ENCODE assay signal across 1 cellular context in the genomic region with DNA sequence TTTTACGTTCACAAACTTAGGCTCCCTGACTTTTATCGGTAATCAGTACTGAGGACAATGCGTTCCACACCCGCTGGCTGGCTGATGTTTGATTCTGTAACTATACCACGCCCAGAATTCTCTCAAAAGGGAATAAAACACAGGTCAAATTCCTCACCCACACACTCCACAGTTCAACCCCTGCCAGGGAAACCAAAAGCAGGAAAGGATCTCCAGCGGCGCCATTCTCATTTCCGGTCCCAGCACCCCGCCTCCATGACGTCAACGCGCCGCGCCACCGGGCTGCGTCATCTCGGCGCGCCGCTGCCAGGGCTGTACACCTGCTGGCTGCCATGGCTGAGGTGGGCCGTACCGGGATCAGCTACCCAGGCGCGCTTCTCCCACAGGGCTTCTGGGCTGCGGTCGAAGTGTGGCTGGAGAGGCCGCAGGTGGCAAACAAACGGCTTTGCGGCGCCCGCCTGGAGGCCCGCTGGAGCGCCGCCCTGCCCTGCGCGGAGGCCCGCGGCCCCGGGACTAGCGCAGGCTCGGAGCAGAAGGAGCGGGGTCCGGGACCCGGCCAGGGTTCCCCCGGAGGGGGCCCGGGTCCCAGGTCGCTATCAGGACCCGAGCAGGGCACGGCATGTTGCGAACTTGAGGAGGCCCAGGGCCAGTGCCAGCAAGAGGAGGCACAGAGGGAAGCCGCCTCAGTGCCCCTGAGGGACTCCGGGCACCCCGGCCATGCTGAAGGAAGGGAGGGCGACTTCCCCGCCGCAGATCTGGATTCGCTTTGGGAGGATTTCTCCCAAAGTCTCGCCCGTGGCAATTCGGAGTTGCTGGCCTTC.
A peak's percentile ranks its signal among the peaks of the same experiment; 100 is the strongest.
TF ChIP-seq lines count a peak whose summit lies in the region.

A gene (minus strand): TSS at position 233 of the 821 bp plus-strand sequence. CDS start 24,202 bp downstream, outside the sequence.
A gene with protein sequence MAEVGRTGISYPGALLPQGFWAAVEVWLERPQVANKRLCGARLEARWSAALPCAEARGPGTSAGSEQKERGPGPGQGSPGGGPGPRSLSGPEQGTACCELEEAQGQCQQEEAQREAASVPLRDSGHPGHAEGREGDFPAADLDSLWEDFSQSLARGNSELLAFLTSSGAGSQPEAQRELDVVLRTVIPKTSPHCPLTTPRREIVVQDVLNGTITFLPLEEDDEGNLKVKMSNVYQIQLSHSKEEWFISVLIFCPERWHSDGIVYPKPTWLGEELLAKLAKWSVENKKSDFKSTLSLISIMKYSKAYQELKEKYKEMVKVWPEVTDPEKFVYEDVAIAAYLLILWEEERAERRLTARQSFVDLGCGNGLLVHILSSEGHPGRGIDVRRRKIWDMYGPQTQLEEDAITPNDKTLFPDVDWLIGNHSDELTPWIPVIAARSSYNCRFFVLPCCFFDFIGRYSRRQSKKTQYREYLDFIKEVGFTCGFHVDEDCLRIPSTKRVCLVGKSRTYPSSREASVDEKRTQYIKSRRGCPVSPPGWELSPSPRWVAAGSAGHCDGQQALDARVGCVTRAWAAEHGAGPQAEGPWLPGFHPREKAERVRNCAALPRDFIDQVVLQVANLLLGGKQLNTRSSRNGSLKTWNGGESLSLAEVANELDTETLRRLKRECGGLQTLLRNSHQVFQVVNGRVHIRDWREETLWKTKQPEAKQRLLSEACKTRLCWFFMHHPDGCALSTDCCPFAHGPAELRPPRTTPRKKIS (plus strand): TSS at position 287 of the 821 bp plus-strand sequence. CDS start 46 bp downstream, at position 333.

TF ChIP-seq in HEK293, 187 proteins besides CTCF, POLR2A, EP300 and RAD21 (continued from another document and continues in another):
- TF ChIP-seq, protein P1, sequence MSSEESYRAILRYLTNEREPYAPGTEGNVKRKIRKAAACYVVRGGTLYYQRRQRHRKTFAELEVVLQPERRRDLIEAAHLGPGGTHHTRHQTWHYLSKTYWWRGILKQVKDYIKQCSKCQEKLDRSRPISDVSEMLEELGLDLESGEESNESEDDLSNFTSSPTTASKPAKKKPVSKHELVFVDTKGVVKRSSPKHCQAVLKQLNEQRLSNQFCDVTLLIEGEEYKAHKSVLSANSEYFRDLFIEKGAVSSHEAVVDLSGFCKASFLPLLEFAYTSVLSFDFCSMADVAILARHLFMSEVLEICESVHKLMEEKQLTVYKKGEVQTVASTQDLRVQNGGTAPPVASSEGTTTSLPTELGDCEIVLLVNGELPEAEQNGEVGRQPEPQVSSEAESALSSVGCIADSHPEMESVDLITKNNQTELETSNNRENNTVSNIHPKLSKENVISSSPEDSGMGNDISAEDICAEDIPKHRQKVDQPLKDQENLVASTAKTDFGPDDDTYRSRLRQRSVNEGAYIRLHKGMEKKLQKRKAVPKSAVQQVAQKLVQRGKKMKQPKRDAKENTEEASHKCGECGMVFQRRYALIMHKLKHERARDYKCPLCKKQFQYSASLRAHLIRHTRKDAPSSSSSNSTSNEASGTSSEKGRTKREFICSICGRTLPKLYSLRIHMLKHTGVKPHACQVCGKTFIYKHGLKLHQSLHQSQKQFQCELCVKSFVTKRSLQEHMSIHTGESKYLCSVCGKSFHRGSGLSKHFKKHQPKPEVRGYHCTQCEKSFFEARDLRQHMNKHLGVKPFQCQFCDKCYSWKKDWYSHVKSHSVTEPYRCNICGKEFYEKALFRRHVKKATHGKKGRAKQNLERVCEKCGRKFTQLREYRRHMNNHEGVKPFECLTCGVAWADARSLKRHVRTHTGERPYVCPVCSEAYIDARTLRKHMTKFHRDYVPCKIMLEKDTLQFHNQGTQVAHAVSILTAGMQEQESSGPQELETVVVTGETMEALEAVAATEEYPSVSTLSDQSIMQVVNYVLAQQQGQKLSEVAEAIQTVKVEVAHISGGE (tag by site-specific recombination; conservative IDR thresholded peaks at IDR 0.05; ENCODE audit: low read depth) = peak; percentile 87
- TF ChIP-seq ZNF548 (tag by site-specific recombination; IDR thresholded peaks at IDR 0.05) (no peak), ZNF416 (tag by site-specific recombination; IDR thresholded peaks at IDR 0.05) (no peak), ZNF707 (tag by site-specific recombination; IDR thresholded peaks at IDR 0.05) (no peak), ZNF76 (tag by site-specific recombination; IDR thresholded peaks at IDR 0.05; ENCODE audit: borderline replicate concordance, low read depth) (peak; percentile 86), ZNF157 (tag by site-specific recombination; IDR thresholded peaks at IDR 0.05) (no peak), ZNF777 (tag by site-specific recombination; IDR thresholded peaks at IDR 0.05; ENCODE audit: borderline replicate concordance) (no peak), ZNF133 (tag by site-specific recombination; IDR thresholded peaks at IDR 0.05) (no peak), ZNF658 (tag by site-specific recombination; IDR thresholded peaks at IDR 0.05) (no peak), ZNF121 (tag by site-specific recombination; IDR thresholded peaks at IDR 0.05) (no peak), ZNF571 (tag by site-specific recombination; IDR thresholded peaks at IDR 0.05) (no peak), ZNF175 (tag by site-specific recombination; IDR thresholded peaks at IDR 0.05) (no peak), ZNF585B (tag by site-specific recombination; IDR thresholded peaks at IDR 0.05) (no peak), BCL11B (tag by site-specific recombination; IDR thresholded peaks at IDR 0.05; ENCODE audit: low read depth) (no peak), ZNF561 (tag by site-specific recombination; IDR thresholded peaks at IDR 0.05; ENCODE audit: borderline replicate concordance) (0 out of 2 replicates have a peak, but pooled peaks have one; percentile 5), PRDM1 (tag by site-specific recombination; IDR thresholded peaks at IDR 0.05) (peak; percentile 69), ZNF391 (tag by site-specific recombination; IDR thresholded peaks at IDR 0.05; ENCODE audit: borderline replicate concordance, low read depth) (peak; percentile 62; the same call in 1 of the 2 replicates), ZNF843 (tag by site-specific recombination; IDR thresholded peaks at IDR 0.05) (no peak), ZNF302 (tag by site-specific recombination; IDR thresholded peaks at IDR 0.05; ENCODE audit: low read depth) (no peak), ZNF677 (tag by site-specific recombination; IDR thresholded peaks at IDR 0.05) (no peak), ZNF169 (tag by site-specific recombination; IDR thresholded peaks at IDR 0.05) (no peak), ZNF473 (tag by site-specific recombination; IDR thresholded peaks at IDR 0.05) (no peak), ZNF623 (tag by site-specific recombination; IDR thresholded peaks at IDR 0.05) (no peak), KLF16 (tag by site-specific recombination; IDR thresholded peaks at IDR 0.05) (peak; percentile 57), RBAK (tag by site-specific recombination; IDR thresholded peaks at IDR 0.05) (no peak), ZNF747 (tag by site-specific recombination; IDR thresholded peaks at IDR 0.05) (no peak), ZNF433 (tag by site-specific recombination; IDR thresholded peaks at IDR 0.05; ENCODE audit: low read depth) (no peak)
- TF ChIP-seq, protein P2, sequence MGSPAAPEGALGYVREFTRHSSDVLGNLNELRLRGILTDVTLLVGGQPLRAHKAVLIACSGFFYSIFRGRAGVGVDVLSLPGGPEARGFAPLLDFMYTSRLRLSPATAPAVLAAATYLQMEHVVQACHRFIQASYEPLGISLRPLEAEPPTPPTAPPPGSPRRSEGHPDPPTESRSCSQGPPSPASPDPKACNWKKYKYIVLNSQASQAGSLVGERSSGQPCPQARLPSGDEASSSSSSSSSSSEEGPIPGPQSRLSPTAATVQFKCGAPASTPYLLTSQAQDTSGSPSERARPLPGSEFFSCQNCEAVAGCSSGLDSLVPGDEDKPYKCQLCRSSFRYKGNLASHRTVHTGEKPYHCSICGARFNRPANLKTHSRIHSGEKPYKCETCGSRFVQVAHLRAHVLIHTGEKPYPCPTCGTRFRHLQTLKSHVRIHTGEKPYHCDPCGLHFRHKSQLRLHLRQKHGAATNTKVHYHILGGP (tag by site-specific recombination; IDR thresholded peaks at IDR 0.05) = no peak
- TF ChIP-seq, protein P3, sequence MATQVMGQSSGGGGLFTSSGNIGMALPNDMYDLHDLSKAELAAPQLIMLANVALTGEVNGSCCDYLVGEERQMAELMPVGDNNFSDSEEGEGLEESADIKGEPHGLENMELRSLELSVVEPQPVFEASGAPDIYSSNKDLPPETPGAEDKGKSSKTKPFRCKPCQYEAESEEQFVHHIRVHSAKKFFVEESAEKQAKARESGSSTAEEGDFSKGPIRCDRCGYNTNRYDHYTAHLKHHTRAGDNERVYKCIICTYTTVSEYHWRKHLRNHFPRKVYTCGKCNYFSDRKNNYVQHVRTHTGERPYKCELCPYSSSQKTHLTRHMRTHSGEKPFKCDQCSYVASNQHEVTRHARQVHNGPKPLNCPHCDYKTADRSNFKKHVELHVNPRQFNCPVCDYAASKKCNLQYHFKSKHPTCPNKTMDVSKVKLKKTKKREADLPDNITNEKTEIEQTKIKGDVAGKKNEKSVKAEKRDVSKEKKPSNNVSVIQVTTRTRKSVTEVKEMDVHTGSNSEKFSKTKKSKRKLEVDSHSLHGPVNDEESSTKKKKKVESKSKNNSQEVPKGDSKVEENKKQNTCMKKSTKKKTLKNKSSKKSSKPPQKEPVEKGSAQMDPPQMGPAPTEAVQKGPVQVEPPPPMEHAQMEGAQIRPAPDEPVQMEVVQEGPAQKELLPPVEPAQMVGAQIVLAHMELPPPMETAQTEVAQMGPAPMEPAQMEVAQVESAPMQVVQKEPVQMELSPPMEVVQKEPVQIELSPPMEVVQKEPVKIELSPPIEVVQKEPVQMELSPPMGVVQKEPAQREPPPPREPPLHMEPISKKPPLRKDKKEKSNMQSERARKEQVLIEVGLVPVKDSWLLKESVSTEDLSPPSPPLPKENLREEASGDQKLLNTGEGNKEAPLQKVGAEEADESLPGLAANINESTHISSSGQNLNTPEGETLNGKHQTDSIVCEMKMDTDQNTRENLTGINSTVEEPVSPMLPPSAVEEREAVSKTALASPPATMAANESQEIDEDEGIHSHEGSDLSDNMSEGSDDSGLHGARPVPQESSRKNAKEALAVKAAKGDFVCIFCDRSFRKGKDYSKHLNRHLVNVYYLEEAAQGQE (tag by site-specific recombination; IDR thresholded peaks at IDR 0.05) = no peak
- TF ChIP-seq, protein P4, sequence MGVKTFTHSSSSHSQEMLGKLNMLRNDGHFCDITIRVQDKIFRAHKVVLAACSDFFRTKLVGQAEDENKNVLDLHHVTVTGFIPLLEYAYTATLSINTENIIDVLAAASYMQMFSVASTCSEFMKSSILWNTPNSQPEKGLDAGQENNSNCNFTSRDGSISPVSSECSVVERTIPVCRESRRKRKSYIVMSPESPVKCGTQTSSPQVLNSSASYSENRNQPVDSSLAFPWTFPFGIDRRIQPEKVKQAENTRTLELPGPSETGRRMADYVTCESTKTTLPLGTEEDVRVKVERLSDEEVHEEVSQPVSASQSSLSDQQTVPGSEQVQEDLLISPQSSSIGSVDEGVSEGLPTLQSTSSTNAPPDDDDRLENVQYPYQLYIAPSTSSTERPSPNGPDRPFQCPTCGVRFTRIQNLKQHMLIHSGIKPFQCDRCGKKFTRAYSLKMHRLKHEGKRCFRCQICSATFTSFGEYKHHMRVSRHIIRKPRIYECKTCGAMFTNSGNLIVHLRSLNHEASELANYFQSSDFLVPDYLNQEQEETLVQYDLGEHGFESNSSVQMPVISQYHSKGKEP (tag by site-specific recombination; IDR thresholded peaks at IDR 0.05) = no peak
- TF ChIP-seq, protein P5, sequence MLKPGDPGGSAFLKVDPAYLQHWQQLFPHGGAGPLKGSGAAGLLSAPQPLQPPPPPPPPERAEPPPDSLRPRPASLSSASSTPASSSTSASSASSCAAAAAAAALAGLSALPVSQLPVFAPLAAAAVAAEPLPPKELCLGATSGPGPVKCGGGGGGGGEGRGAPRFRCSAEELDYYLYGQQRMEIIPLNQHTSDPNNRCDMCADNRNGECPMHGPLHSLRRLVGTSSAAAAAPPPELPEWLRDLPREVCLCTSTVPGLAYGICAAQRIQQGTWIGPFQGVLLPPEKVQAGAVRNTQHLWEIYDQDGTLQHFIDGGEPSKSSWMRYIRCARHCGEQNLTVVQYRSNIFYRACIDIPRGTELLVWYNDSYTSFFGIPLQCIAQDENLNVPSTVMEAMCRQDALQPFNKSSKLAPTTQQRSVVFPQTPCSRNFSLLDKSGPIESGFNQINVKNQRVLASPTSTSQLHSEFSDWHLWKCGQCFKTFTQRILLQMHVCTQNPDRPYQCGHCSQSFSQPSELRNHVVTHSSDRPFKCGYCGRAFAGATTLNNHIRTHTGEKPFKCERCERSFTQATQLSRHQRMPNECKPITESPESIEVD (tag by site-specific recombination; IDR thresholded peaks at IDR 0.05) = no peak
- TF ChIP-seq, protein P6, sequence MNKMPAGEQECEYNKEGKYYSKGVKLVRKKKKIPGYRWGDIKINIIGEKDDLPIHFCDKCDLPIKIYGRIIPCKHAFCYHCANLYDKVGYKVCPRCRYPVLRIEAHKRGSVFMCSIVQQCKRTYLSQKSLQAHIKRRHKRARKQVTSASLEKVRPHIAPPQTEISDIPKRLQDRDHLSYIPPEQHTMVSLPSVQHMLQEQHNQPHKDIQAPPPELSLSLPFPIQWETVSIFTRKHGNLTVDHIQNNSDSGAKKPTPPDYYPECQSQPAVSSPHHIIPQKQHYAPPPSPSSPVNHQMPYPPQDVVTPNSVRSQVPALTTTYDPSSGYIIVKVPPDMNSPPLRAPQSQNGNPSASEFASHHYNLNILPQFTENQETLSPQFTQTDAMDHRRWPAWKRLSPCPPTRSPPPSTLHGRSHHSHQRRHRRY (tag by site-specific recombination; IDR thresholded peaks at IDR 0.05) = no peak
- TF ChIP-seq, protein P7, sequence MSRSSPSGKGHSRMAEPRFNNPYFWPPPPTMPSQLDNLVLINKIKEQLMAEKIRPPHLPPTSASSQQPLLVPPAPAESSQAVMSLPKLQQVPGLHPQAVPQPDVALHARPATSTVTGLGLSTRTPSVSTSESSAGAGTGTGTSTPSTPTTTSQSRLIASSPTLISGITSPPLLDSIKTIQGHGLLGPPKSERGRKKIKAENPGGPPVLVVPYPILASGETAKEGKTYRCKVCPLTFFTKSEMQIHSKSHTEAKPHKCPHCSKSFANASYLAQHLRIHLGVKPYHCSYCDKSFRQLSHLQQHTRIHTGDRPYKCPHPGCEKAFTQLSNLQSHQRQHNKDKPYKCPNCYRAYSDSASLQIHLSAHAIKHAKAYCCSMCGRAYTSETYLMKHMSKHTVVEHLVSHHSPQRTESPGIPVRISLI (tag by site-specific recombination; IDR thresholded peaks at IDR 0.05) = no peak
- TF ChIP-seq, protein P8, sequence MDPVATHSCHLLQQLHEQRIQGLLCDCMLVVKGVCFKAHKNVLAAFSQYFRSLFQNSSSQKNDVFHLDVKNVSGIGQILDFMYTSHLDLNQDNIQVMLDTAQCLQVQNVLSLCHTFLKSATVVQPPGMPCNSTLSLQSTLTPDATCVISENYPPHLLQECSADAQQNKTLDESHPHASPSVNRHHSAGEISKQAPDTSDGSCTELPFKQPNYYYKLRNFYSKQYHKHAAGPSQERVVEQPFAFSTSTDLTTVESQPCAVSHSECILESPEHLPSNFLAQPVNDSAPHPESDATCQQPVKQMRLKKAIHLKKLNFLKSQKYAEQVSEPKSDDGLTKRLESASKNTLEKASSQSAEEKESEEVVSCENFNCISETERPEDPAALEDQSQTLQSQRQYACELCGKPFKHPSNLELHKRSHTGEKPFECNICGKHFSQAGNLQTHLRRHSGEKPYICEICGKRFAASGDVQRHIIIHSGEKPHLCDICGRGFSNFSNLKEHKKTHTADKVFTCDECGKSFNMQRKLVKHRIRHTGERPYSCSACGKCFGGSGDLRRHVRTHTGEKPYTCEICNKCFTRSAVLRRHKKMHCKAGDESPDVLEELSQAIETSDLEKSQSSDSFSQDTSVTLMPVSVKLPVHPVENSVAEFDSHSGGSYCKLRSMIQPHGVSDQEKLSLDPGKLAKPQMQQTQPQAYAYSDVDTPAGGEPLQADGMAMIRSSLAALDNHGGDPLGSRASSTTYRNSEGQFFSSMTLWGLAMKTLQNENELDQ (tag by site-specific recombination; IDR thresholded peaks at IDR 0.05; ENCODE audit: low read depth) = no peak
